In the genomic region with DNA sequence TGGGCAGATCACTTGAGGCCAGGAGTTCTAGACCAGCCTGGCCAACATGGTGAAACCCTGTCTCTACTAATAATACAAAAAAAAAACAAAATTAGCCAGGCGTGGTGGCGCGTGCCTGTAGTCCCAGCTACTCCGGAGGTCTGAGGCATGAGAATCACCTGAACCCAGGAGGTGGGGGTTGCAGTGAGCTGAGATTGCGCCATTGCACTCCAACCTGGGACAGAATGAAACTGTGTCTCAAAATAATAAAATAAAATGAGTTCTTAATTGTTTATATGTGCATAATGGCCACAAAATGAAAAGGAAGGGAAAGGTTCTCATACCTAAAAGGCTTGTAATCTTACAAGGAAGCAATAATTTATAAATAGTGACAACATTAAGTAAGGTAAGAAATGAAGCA, we compare ENCODE assay signal across 8 cellular contexts. TPM values are rescaled to one million over a fixed set of nuclear protein-coding genes. Genes with fewer than 3 reads are reported as not detected.
DNase-seq lines count a peak whose midpoint lies in the region; ATAC-seq, FAIRE-seq and TF ChIP-seq lines count a peak whose summit lies in the region.
"Not testable (repeated sequence)": the region's sequence is repeated elsewhere in the genome, so short reads cannot be mapped to it uniquely, and the experiment has no call there.

No MANE protein-coding gene starts in this region.

- not testable (repeated sequence) for BruUV-seq in HepG2 (replicated peaks; lab: Mats Ljungman, UMichigan)

- not testable (repeated sequence) for TF ChIP-seq EP300 in HepG2 (IDR thresholded peaks at IDR 0.05; ENCODE audit: low read depth in 2 of 2, low read length in 2 of 2); HepG2 (CRISPR knock-in tag; IDR thresholded peaks at IDR 0.05; ENCODE audit: borderline replicate concordance); stomach (IDR thresholded peaks at IDR 0.05)

- not testable (repeated sequence) for H3K36me3 ChIP-seq in Loucy (ENCODE audit: insufficient read depth, low read length); colonic mucosa; heart right ventricle; HepG2 (replicated peaks in 1 of 2; ENCODE audit: control insufficient read depth in 1 of 2, insufficient read depth in 2 of 2, low read length in 2 of 2); stomach; uterus

- not testable (repeated sequence) for DNase-seq in colonic mucosa; heart right ventricle; HepG2 (ENCODE audit: low spot score); progenitor cell of endocrine pancreas (ENCODE audit: low spot score, unreplicated experiment); stomach; uterus

- TF ChIP-seq POLR2A in HepG2 (IDR thresholded peaks at IDR 0.05; ENCODE audit: insufficient read depth in 1 of 2, low read depth in 2 of 2, low read length in 2 of 2); stomach (IDR thresholded peaks at IDR 0.05); uterus (IDR thresholded peaks at IDR 0.05): not testable (repeated sequence)

- H3K27ac Mint-ChIP-seq in activated naive CD4-positive, alpha-beta T cell treated with anti-CD3 and anti-CD28 coated beads, Interleukin-2, amount 50 U/mL, for 24 hours, result peak overlapping the region; percentile 84
- H3K27ac Mint-ChIP-seq in progenitor cell of endocrine pancreas, result peak overlapping the region; percentile 13

- H3K4me1 Mint-ChIP-seq in activated naive CD4-positive, alpha-beta T cell treated with anti-CD3 and anti-CD28 coated beads, Interleukin-2, amount 50 U/mL, for 24 hours, result not testable (repeated sequence)
- H3K4me1 Mint-ChIP-seq in progenitor cell of endocrine pancreas (ENCODE audit: low read depth), result peaks cover 34% of the 10 kb centered on the region

- not testable (repeated sequence) for FAIRE-seq in HepG2 (lab: Jason Lieb, UNC)

- not testable (repeated sequence) for H3K9me3 Mint-ChIP-seq in activated naive CD4-positive, alpha-beta T cell treated with anti-CD3 and anti-CD28 coated beads, Interleukin-2, amount 50 U/mL, for 24 hours; progenitor cell of endocrine pancreas (ENCODE audit: low read depth)

- intact Hi-C loops in colonic mucosa (cut with DNase I); heart right ventricle (cut with DNase I); HepG2 (cut with micrococcal nuclease; ENCODE audit: unreplicated experiment); stomach (cut with DNase I; ENCODE audit: low total_unique reads); uterus (cut with DNase I; ENCODE audit: low total_unique reads): not testable (repeated sequence)

- H3K4me1 ChIP-seq in Loucy (ENCODE audit: insufficient read depth, low read length, poor library complexity, severe bottlenecking) (peaks cover 17% of the 10 kb centered on the region), colonic mucosa (peaks cover 11% of the 10 kb centered on the region), heart right ventricle (peaks cover 0 to 61% (median 29%) of the 10 kb centered on the region in 9 donors), HepG2 (ENCODE audit: insufficient read depth, low read length) (peaks cover 71% of the 10 kb centered on the region), stomach (peaks cover 13 to 84% (median 48%) of the 10 kb centered on the region in 4 donors), uterus (peaks cover 0 to 13% of the 10 kb centered on the region in 2 donors)

- not testable (repeated sequence) for TF ChIP-seq CTCF in Loucy (conservative IDR thresholded peaks at IDR 0.05; ENCODE audit: low read length); colonic mucosa (IDR thresholded peaks at IDR 0.05); heart right ventricle (IDR thresholded peaks at IDR 0.05); HepG2 (CRISPR knock-in tag; IDR thresholded peaks at IDR 0.05); progenitor cell of endocrine pancreas (IDR thresholded peaks at IDR 0.05; ENCODE audit: unreplicated experiment); stomach (IDR thresholded peaks at IDR 0.05); uterus (IDR thresholded peaks at IDR 0.05)

- H3K4me3 Mint-ChIP-seq in activated naive CD4-positive, alpha-beta T cell treated with anti-CD3 and anti-CD28 coated beads, Interleukin-2, amount 50 U/mL, for 24 hours; progenitor cell of endocrine pancreas (ENCODE audit: low read depth): not testable (repeated sequence)

- not testable (repeated sequence) for H3K9me2 ChIP-seq in Loucy (replicated peaks; ENCODE audit: low read depth, low read length)

- H3K27me3 ChIP-seq in Loucy (ENCODE audit: insufficient read depth, low read length, poor library complexity, severe bottlenecking); colonic mucosa; heart right ventricle; HepG2 (ENCODE audit: control insufficient read depth in 1 of 2, insufficient read depth in 2 of 2, low read length in 2 of 2); stomach; uterus: not testable (repeated sequence)

- WGBS in heart right ventricle, 2 donors, result 94 to 98% methylated on average over 5 of the region's 5 CpGs
- 80% methylated on average over 5 of the region's 5 CpGs for WGBS in HepG2 (ENCODE audit: low lambda C conversion rate)
- WGBS in stomach, 5 donors, result 80 to 93% (median 84%) methylated on average over 5 of the region's 5 CpGs

- H3K36me3 Mint-ChIP-seq in activated naive CD4-positive, alpha-beta T cell treated with anti-CD3 and anti-CD28 coated beads, Interleukin-2, amount 50 U/mL, for 24 hours; progenitor cell of endocrine pancreas (ENCODE audit: insufficient read depth): not testable (repeated sequence)

- POLR2A ChIA-PET in HepG2 (lab: Yijun Ruan, JAX), result interaction anchor here (3.0 kb wide), 1 partner anchor 8 kb away, joined by 20 read pairs; the partner anchor contains the start of gene LIMA1

- H3K79me2 ChIP-seq in Loucy (ENCODE audit: insufficient read depth, low read length); HepG2 (ENCODE audit: insufficient read depth, low read length): not testable (repeated sequence)

- not testable (repeated sequence) for ATAC-seq in heart right ventricle, HepG2

- H3K4me3 ChIP-seq in Loucy (ENCODE audit: low read length, poor library complexity, severe bottlenecking), result peak overlapping the region; percentile 30
- not testable (repeated sequence) for H3K4me3 ChIP-seq in colonic mucosa; heart right ventricle; HepG2 (replicated peaks in 1 of 3; ENCODE audit: insufficient read depth in 1 of 3, low read depth in 2 of 3, low read length in 3 of 3); stomach; uterus

- H2AFZ ChIP-seq in Loucy (ENCODE audit: low read length), result peak overlapping the region; percentile 37; the same call in 1 of the 2 replicates
- not testable (repeated sequence) for H2AFZ ChIP-seq in HepG2 (ENCODE audit: low read length)

- not testable (repeated sequence) for TF ChIP-seq RAD21 in HepG2 (CRISPR knock-in tag; IDR thresholded peaks at IDR 0.05)

- in situ Hi-C loops in HepG2 (cut with HindIII; ENCODE audit: extremely low pct_ligation_motif_present, low pct_unique_long_range_greater_than_20kb), result not testable (repeated sequence)

- H4K20me1 ChIP-seq in Loucy (ENCODE audit: insufficient read depth, low read length, poor library complexity, severe bottlenecking); HepG2 (ENCODE audit: insufficient read depth, low read length): not testable (repeated sequence)

- not testable (repeated sequence) for H3K9ac ChIP-seq in Loucy (ENCODE audit: low read depth, low read length, poor library complexity, severe bottlenecking); colonic mucosa (ENCODE audit: low read depth in 2 of 2, low read length in 2 of 2); HepG2 (ENCODE audit: insufficient read depth, low read depth, low read length)

- not testable (repeated sequence) for H3F3A ChIP-seq in Loucy (ENCODE audit: low read depth)

- peak overlapping the region; percentile 61 for H3K4me2 ChIP-seq in Loucy (ENCODE audit: low read depth, low read length, poor library complexity, severe bottlenecking)
- not testable (repeated sequence) for H3K4me2 ChIP-seq in HepG2 (ENCODE audit: low read depth, low read length)

- peak overlapping the region; percentile 80 for H3K27ac ChIP-seq in colonic mucosa
- peak overlapping the region in 9 of 10 donors; percentile 23 to 92 (median 61) for H3K27ac ChIP-seq in heart right ventricle
- H3K27ac ChIP-seq in HepG2 (ENCODE audit: extremely low read length, insufficient read depth, low read length), result not testable (repeated sequence)
- peak overlapping the region; percentile 64 to 90 (median 82) for H3K27ac ChIP-seq in stomach
- peak overlapping the region; percentile 55 to 92 for H3K27ac ChIP-seq in uterus

- not testable (repeated sequence) for H3K9me3 ChIP-seq in Loucy (ENCODE audit: insufficient read depth, low read depth, low read length); colonic mucosa; heart right ventricle; HepG2 (ENCODE audit: low read length); stomach; uterus

- CTCF ChIA-PET in HepG2 (lab: Yijun Ruan, JAX; ENCODE audit: low intra/inter-chr PET ratio, low total read pairs), result not testable (repeated sequence)

- H3K27me3 Mint-ChIP-seq in activated naive CD4-positive, alpha-beta T cell treated with anti-CD3 and anti-CD28 coated beads, Interleukin-2, amount 50 U/mL, for 24 hours; progenitor cell of endocrine pancreas: not testable (repeated sequence)

RNA-seq across cellular contexts. Expression of gene LIMA1, which starts 8.2 kb away (rescaled TPM):
- 100 to 1,000 TPM; 228 to 385 TPM for total RNA-seq in colonic mucosa
- 10 to 100 TPM; 13.8 to 26.0 (median 16.2) TPM for total RNA-seq in heart right ventricle
- 10 to 100 TPM; 10.6 to 34.4 TPM for polyA plus RNA-seq in heart right ventricle
- 13.0 and 19.3 TPM in 2 replicates for total RNA-seq in HepG2 (2016; rRNA removed; fragmentation: Illumina TruSeq; extraction: Trizol)
- total RNA-seq in HepG2 (2016; cell fraction: cytosol; rRNA removed; fragmentation: Illumina TruSeq; extraction: Trizol; ENCODE audit: low read depth), result 0.91 and 1.6 TPM in 2 replicates
- 12.8 and 15.0 TPM in 2 replicates for total RNA-seq in HepG2 (2016; cell fraction: insoluble cytoplasmic fraction; rRNA removed; fragmentation: Illumina TruSeq; extraction: Trizol)
- total RNA-seq in HepG2 (2016; cell fraction: membrane; rRNA removed; fragmentation: Illumina TruSeq; extraction: Trizol), result 4.2 and 5.4 TPM in 2 replicates
- 14.1 and 15.9 TPM in 2 replicates for total RNA-seq in HepG2 (2016; cell fraction: nucleus; rRNA removed; fragmentation: Illumina TruSeq; extraction: Trizol)
- polyA plus RNA-seq in HepG2 (2011; rRNA removed), result 13.9 and 19.8 TPM in 2 replicates
- 5.0 and 7.4 TPM in 2 replicates for polyA plus RNA-seq in HepG2 (2011; cell fraction: cytosol; rRNA removed)
- polyA plus RNA-seq in HepG2 (2011; cell fraction: nucleus; rRNA removed), result 8.8 and 9.7 TPM in 2 replicates
- polyA plus RNA-seq in HepG2 (2012), result 11.5 and 11.9 TPM in 2 replicates
- 0.72 and 1.1 TPM in 2 replicates for polyA plus RNA-seq in HepG2 (2016; cell fraction: cytosol; fragmentation: Illumina TruSeq; extraction: Trizol; ENCODE audit: low read depth)
- polyA plus RNA-seq in HepG2 (2016; cell fraction: insoluble cytoplasmic fraction; fragmentation: Illumina TruSeq; extraction: Trizol; ENCODE audit: low read depth), result 21.3 and 21.6 TPM in 2 replicates
- polyA plus RNA-seq in HepG2 (2016; cell fraction: membrane; fragmentation: Illumina TruSeq; extraction: Trizol; ENCODE audit: low read depth), result 1.9 and 2.7 TPM in 2 replicates
- polyA plus RNA-seq in HepG2 (2016; cell fraction: nucleus; fragmentation: Illumina TruSeq; extraction: Trizol; ENCODE audit: insufficient read depth, low read depth), result 17.1 and 18.0 TPM in 2 replicates
- 21.1 and 72.7 TPM in 2 replicates for polyA minus RNA-seq in HepG2 (2011; rRNA and poly(A)+ RNA removed; ENCODE audit: low replicate concordance)
- polyA minus RNA-seq in HepG2 (2011; cell fraction: cytosol; rRNA and poly(A)+ RNA removed), result 12.9 and 14.3 TPM in 2 replicates
- polyA minus RNA-seq in HepG2 (2011; cell fraction: nucleus; rRNA and poly(A)+ RNA removed), result 22.8 and 23.7 TPM in 2 replicates
- total RNA-seq in progenitor cell of endocrine pancreas, result 39.9 and 40.9 TPM in 2 replicates
- 100 to 1,000 TPM in 3 of 5 donors, 10 to 100 TPM in 2; 71.0 to 143 (median 132) TPM for total RNA-seq in stomach
- 10 to 100 TPM; 28.7 to 72.4 (median 33.7) TPM for polyA plus RNA-seq in stomach
- total RNA-seq in uterus, result 100 to 1,000 TPM in 2 of 4 donors, 10 to 100 TPM in 2; 85.0 to 140 (median 116) TPM
